ENCODE assay signal across 7 cellular contexts in genomic region chr6:12149944-12150510, GRCh38.
"Had no signal": no experiment of that assay in that cellular context is flagged by ENCODE, and none has a peak within 500 bp of the region (broad histone marks: within the 10 kb centered on the region; RNA-seq: fewer than 3 reads in every experiment).

No MANE protein-coding gene starts in this region.

- H3K36me3 ChIP-seq: gastrocnemius medialis, neutrophil, right atrium auricular region had no signal

- H3K27me3 ChIP-seq: gastrocnemius medialis, neutrophil, right atrium auricular region had no signal

- ATAC-seq: gastrocnemius medialis; naive thymus-derived CD4-positive, alpha-beta T cell had no signal

- H3K27ac ChIP-seq: gastrocnemius medialis, neutrophil, right atrium auricular region had no signal

- H3K9me3 ChIP-seq: gastrocnemius medialis, neutrophil, right atrium auricular region had no signal

- H3K4me1 ChIP-seq: gastrocnemius medialis, right atrium auricular region had no signal

- H3K4me3 ChIP-seq: gastrocnemius medialis, right atrium auricular region, skin epidermis had no signal

- DNase-seq: activated gamma-delta T cell; effector CD4-positive, alpha-beta T cell; gastrocnemius medialis had no signal
